In genomic region chr9:91156451-91157234, GRCh38 we compare ENCODE assay signal across 19 cellular contexts.
DNase-seq lines count a peak whose midpoint lies in the region; ATAC-seq, FAIRE-seq and TF ChIP-seq lines count a peak whose summit lies in the region.
"Had no signal": no experiment of that assay in that cellular context is flagged by ENCODE, and none has a peak within 500 bp of the region (broad histone marks: within the 10 kb centered on the region; RNA-seq: fewer than 3 reads in every experiment).

No MANE protein-coding gene starts in this region.

- peaks cover 18 to 29% of the 10 kb centered on the region in 2 donors for H3K9me3 Mint-ChIP-seq in activated naive CD4-positive, alpha-beta T cell treated with anti-CD3 and anti-CD28 coated beads, Interleukin-2, amount 50 U/mL, for 72 hours
- peaks cover 2% of the 10 kb centered on the region for H3K9me3 Mint-ChIP-seq in activated naive CD4-positive, alpha-beta T cell treated with anti-CD3 and anti-CD28 coated beads for 36 hours
- H3K9me3 Mint-ChIP-seq in naive thymus-derived CD4-positive, alpha-beta T cell: peaks cover 0 to 13% (median 0%) of the 10 kb centered on the region in 11 donors

- H3K36me3 Mint-ChIP-seq in activated naive CD4-positive, alpha-beta T cell treated with anti-CD3 and anti-CD28 coated beads, Interleukin-2, amount 50 U/mL, for 72 hours: peaks cover 37 to 45% of the 10 kb centered on the region in 2 donors
- no peaks in the 10 kb centered on the region for H3K36me3 Mint-ChIP-seq in activated naive CD4-positive, alpha-beta T cell treated with anti-CD3 and anti-CD28 coated beads for 36 hours (ENCODE audit: low read depth)
- H3K36me3 Mint-ChIP-seq in naive thymus-derived CD4-positive, alpha-beta T cell: peaks cover 0 to 57% (median 0%) of the 10 kb centered on the region in 5 donors
- H3K36me3 Mint-ChIP-seq: type B pancreatic cell had no signal

- TF ChIP-seq CTCF in bronchial epithelial cell (IDR thresholded peaks at IDR 0.05; ENCODE audit: insufficient read depth, low read length, severe bottlenecking) (no peak), BE2C (IDR thresholded peaks at IDR 0.05; ENCODE audit: low read depth, low read length) (no peak)

- H3K36me3 ChIP-seq in bronchial epithelial cell (ENCODE audit: control insufficient read depth, insufficient read depth, low read length) (no peaks in the 10 kb centered on the region), BE2C (no peaks in the 10 kb centered on the region)
- no peaks in the 10 kb centered on the region for H3K36me3 ChIP-seq in naive thymus-derived CD4-positive, alpha-beta T cell (ENCODE audit: control insufficient read depth in 2 of 3, insufficient read depth in 3 of 3, low read length in 3 of 3)
- H3K36me3 ChIP-seq: neutrophil had no signal

- no peak overlapping the region for H3K4me3 ChIP-seq in bronchial epithelial cell (ENCODE audit: low read depth, low read length)
- H3K4me3 ChIP-seq in naive thymus-derived CD4-positive, alpha-beta T cell (ENCODE audit: low read length): no peak overlapping the region
- H3K4me3 ChIP-seq in BE2C (ENCODE audit: low read depth, low read length): no peak overlapping the region

- CTCF ChIA-PET in activated naive CD4-positive, alpha-beta T cell treated with anti-CD3 and anti-CD28 coated beads for 36 hours (lab: Charles Lee): no interaction called here
- CTCF ChIA-PET in naive thymus-derived CD4-positive, alpha-beta T cell (lab: Charles Lee): no interaction called here

- H3K27ac Mint-ChIP-seq in activated naive CD4-positive, alpha-beta T cell treated with anti-CD3 and anti-CD28 coated beads, Interleukin-2, amount 50 U/mL, for 72 hours: peak overlapping the region; percentile 50 to 88
- H3K27ac Mint-ChIP-seq in activated naive CD4-positive, alpha-beta T cell treated with anti-CD3 and anti-CD28 coated beads for 36 hours: no peak overlapping the region
- peak overlapping the region in 1 of 9 donors; percentile 86 for H3K27ac Mint-ChIP-seq in naive thymus-derived CD4-positive, alpha-beta T cell
- H3K27ac Mint-ChIP-seq: type B pancreatic cell had no signal

- H3K4me1 ChIP-seq in naive thymus-derived CD4-positive, alpha-beta T cell (ENCODE audit: control insufficient read depth in 2 of 2, insufficient read depth in 2 of 2, low read length in 2 of 2): peaks cover 6 to 9% of the 10 kb centered on the region in 2 donors
- H3K4me1 ChIP-seq in BE2C: no peaks in the 10 kb centered on the region
- H3K4me1 ChIP-seq: Caco-2 had no signal

- peaks cover 17% of the 10 kb centered on the region for H3K4me1 Mint-ChIP-seq in activated naive CD4-positive, alpha-beta T cell treated with anti-CD3 and anti-CD28 coated beads for 36 hours (ENCODE audit: low read depth)
- H3K4me1 Mint-ChIP-seq in naive thymus-derived CD4-positive, alpha-beta T cell: peaks cover 11 to 83% (median 14%) of the 10 kb centered on the region in 7 donors

- H3K9me3 ChIP-seq in naive thymus-derived CD4-positive, alpha-beta T cell (ENCODE audit: control insufficient read depth in 2 of 3, low read length in 3 of 3): no peaks in the 10 kb centered on the region
- H3K9me3 ChIP-seq in BE2C: no peaks in the 10 kb centered on the region
- H3K9me3 ChIP-seq: Caco-2, neutrophil had no signal

- FAIRE-seq in bronchial epithelial cell (lab: Jason Lieb, UNC): no peak
- FAIRE-seq: G401.6, GM12891, RCC 7860 had no signal

- ATAC-seq in activated naive CD4-positive, alpha-beta T cell treated with anti-CD3 and anti-CD28 coated beads, Interleukin-2, amount 50 U/mL, for 72 hours: peak in 1 of 2 donors; percentile 67
- peak; percentile 37 for ATAC-seq in naive thymus-derived CD4-positive, alpha-beta T cell
- ATAC-seq in GM19467 (IDR thresholded peaks at IDR 0.05; ENCODE audit: unreplicated experiment) (no peak), GM21447 (IDR thresholded peaks at IDR 0.05; ENCODE audit: unreplicated experiment) (no peak)
- ATAC-seq: sciatic nerve had no signal

- H3K27me3 ChIP-seq in bronchial epithelial cell (ENCODE audit: control insufficient read depth, insufficient read depth, low read length) (no peaks in the 10 kb centered on the region), BE2C (no peaks in the 10 kb centered on the region)
- no peaks in the 10 kb centered on the region for H3K27me3 ChIP-seq in naive thymus-derived CD4-positive, alpha-beta T cell (ENCODE audit: control insufficient read depth in 2 of 2, insufficient read depth in 2 of 2, low read length in 2 of 2)
- H3K27me3 ChIP-seq: neutrophil had no signal

- POLR2A ChIA-PET in naive thymus-derived CD4-positive, alpha-beta T cell (lab: Charles Lee): no interaction called here

- H3K27me3 Mint-ChIP-seq in activated naive CD4-positive, alpha-beta T cell treated with anti-CD3 and anti-CD28 coated beads for 36 hours (ENCODE audit: low read depth): peaks cover 2% of the 10 kb centered on the region
- H3K27me3 Mint-ChIP-seq in naive thymus-derived CD4-positive, alpha-beta T cell: no peaks in the 10 kb centered on the region
- H3K27me3 Mint-ChIP-seq: type B pancreatic cell had no signal

- no peak overlapping the region for H3K27ac ChIP-seq in naive thymus-derived CD4-positive, alpha-beta T cell (ENCODE audit: low read depth, low read length)
- H3K27ac ChIP-seq: neutrophil had no signal

- intact Hi-C loops in activated naive CD4-positive, alpha-beta T cell treated with anti-CD3 and anti-CD28 coated beads for 36 hours (cut with micrococcal nuclease): no loop called here
- intact Hi-C loops in naive thymus-derived CD4-positive, alpha-beta T cell (cut with micrococcal nuclease): no loop called here

- no peak overlapping the region for H3K4me3 Mint-ChIP-seq in activated naive CD4-positive, alpha-beta T cell treated with anti-CD3 and anti-CD28 coated beads for 36 hours
- H3K4me3 Mint-ChIP-seq in naive thymus-derived CD4-positive, alpha-beta T cell: peak overlapping the region in 1 of 10 donors; percentile 62
- H3K4me3 Mint-ChIP-seq: type B pancreatic cell had no signal

- no peak for DNase-seq in activated naive CD4-positive, alpha-beta T cell treated with anti-CD3 and anti-CD28 coated beads, Interleukin-2, amount 50 U/mL, for 72 hours (ENCODE audit: low spot score in 2 of 2)
- DNase-seq in activated naive CD4-positive, alpha-beta T cell treated with anti-CD3 and anti-CD28 coated beads for 36 hours: no peak
- peak; percentile 31 for DNase-seq in bronchial epithelial cell (ENCODE audit: low read depth)
- no peak for DNase-seq in naive thymus-derived CD4-positive, alpha-beta T cell
- DNase-seq in HCEC 1CT: no peak
- DNase-seq in BE2C: no peak
- DNase-seq: amygdala; Caco-2; mesendoderm; NCI-H82; stimulated activated CD4-positive, alpha-beta T cell treated with anti-CD3 and anti-CD28 coated beads, Interleukin-2, amount 100 ng/mL, for 24 hours had no signal
